1 cellular context compared by ENCODE assay signal in the genomic region with DNA sequence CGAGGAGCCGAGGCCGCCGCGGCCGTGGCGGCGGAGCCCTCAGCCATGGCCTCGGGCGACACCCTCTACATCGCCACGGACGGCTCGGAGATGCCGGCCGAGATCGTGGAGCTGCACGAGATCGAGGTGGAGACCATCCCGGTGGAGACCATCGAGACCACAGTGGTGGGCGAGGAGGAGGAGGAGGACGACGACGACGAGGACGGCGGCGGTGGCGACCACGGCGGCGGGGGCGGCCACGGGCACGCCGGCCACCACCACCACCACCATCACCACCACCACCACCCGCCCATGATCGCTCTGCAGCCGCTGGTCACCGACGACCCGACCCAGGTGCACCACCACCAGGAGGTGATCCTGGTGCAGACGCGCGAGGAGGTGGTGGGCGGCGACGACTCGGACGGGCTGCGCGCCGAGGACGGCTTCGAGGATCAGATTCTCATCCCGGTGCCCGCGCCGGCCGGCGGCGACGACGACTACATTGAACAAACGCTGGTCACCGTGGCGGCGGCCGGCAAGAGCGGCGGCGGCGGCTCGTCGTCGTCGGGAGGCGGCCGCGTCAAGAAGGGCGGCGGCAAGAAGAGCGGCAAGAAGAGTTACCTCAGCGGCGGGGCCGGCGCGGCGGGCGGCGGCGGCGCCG.
TF ChIP-seq lines count a peak whose summit lies in the region.

No MANE protein-coding gene starts in this region.

TF ChIP-seq in H1, 55 proteins besides CTCF, POLR2A, EP300 and RAD21 (continued from another document):
- TF ChIP-seq, protein P1, sequence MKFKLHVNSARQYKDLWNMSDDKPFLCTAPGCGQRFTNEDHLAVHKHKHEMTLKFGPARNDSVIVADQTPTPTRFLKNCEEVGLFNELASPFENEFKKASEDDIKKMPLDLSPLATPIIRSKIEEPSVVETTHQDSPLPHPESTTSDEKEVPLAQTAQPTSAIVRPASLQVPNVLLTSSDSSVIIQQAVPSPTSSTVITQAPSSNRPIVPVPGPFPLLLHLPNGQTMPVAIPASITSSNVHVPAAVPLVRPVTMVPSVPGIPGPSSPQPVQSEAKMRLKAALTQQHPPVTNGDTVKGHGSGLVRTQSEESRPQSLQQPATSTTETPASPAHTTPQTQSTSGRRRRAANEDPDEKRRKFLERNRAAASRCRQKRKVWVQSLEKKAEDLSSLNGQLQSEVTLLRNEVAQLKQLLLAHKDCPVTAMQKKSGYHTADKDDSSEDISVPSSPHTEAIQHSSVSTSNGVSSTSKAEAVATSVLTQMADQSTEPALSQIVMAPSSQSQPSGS (IDR thresholded peaks at IDR 0.05; ENCODE audit: low read length) = no peak
- TF ChIP-seq BRCA1 (IDR thresholded peaks at IDR 0.05; ENCODE audit: low read depth, low read length) (no peak), TEAD4 (IDR thresholded peaks at IDR 0.05; ENCODE audit: low read depth, low read length) (no peak), CBX5 (IDR thresholded peaks at IDR 0.05; ENCODE audit: low read depth, low read length) (no peak), RBBP5 (IDR thresholded peaks at IDR 0.05; ENCODE audit: borderline replicate concordance, low read depth, low read length) (no peak), TAF7 (optimal IDR thresholded peaks at IDR 0.05; ENCODE audit: borderline replicate concordance, low read depth, low read length) (no peak), TBP (IDR thresholded peaks at IDR 0.05; ENCODE audit: low read depth, low read length) (no peak), NRF1 (IDR thresholded peaks at IDR 0.05; ENCODE audit: low read depth, low read length) (no peak), ZNF274 (IDR thresholded peaks at IDR 0.05; ENCODE audit: borderline replicate concordance, extremely low read depth, low read length) (no peak), ASH2L (IDR thresholded peaks at IDR 0.05; ENCODE audit: low read length) (peak; percentile 63), CEBPB (IDR thresholded peaks at IDR 0.05; ENCODE audit: low read depth, low read length) (no peak), RNF2 (IDR thresholded peaks at IDR 0.05; ENCODE audit: borderline replicate concordance, low read depth, low read length, missing control alignments, poor library complexity, severe bottlenecking) (no peak), POLR2AphosphoS5 (IDR thresholded peaks at IDR 0.05; ENCODE audit: low read depth, low read length) (peak; percentile 13; the same call in 1 of the 2 replicates), GTF2F1 (IDR thresholded peaks at IDR 0.05; ENCODE audit: borderline replicate concordance, low read depth, low read length) (no peak), RFX5 (IDR thresholded peaks at IDR 0.05; ENCODE audit: borderline replicate concordance, low read depth, low read length) (no peak), YY1 (IDR thresholded peaks at IDR 0.05; ENCODE audit: low read depth, low read length) (no peak), CTBP2 (IDR thresholded peaks at IDR 0.05; ENCODE audit: borderline replicate concordance, insufficient read depth, insufficient read length, low read length) (no peak), GABPA (IDR thresholded peaks at IDR 0.05; ENCODE audit: borderline replicate concordance, insufficient read depth, low read length) (no peak), SP4 (IDR thresholded peaks at IDR 0.05; ENCODE audit: low read length) (no peak), NANOG (IDR thresholded peaks at IDR 0.05; ENCODE audit: insufficient read depth, low read depth, low read length, poor library complexity, severe bottlenecking) (no peak), CHD2 (IDR thresholded peaks at IDR 0.05; ENCODE audit: low read length) (no peak), HDAC2 (IDR thresholded peaks at IDR 0.05; ENCODE audit: borderline replicate concordance in 1 of 2, low read depth in 2 of 2, low read length in 2 of 2) (no peak)
